13 cellular contexts compared by ENCODE assay signal in the genomic region with DNA sequence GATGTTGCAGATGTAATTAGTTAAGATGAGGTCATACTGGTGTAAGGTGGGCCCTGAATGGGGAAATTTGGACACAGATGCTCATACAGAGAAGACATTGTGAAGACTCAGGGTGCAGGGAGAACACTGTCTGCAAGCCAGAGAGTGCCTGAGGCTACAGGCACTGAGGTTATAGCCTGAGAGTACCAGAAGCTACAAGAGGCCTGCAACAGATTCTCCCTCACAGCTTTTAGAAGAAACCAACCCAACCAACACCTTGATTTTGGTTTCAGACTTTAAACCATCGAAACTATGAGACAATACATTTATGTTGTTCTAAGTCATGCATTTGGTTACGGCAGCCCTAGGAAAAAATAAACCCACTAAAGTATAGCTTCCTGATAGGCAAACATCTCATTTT.
DNase-seq lines count a peak whose midpoint lies in the region; ATAC-seq, FAIRE-seq and TF ChIP-seq lines count a peak whose summit lies in the region.
"Had no signal": no experiment of that assay in that cellular context is flagged by ENCODE, and none has a peak within 500 bp of the region (broad histone marks: within the 10 kb centered on the region; RNA-seq: fewer than 3 reads in every experiment).

No MANE protein-coding gene starts in this region.

- no peaks in the 10 kb centered on the region for H3K36me3 ChIP-seq in tibial artery

- TF ChIP-seq CTCF in GM10266 (IDR thresholded peaks at IDR 0.05; ENCODE audit: control insufficient read depth, insufficient read depth, low read depth, missing control alignments) (no peak), tibial artery (IDR thresholded peaks at IDR 0.05) (no peak)

- H3K4me1 ChIP-seq in tibial artery, result no peaks in the 10 kb centered on the region
- H3K4me1 ChIP-seq: body of pancreas, parathyroid adenoma had no signal

- no peaks in the 10 kb centered on the region for H3K27me3 ChIP-seq in tibial artery
- H3K27me3 ChIP-seq: body of pancreas had no signal

- no peak overlapping the region for H3K27ac ChIP-seq in tibial artery
- H3K27ac ChIP-seq: body of pancreas, parathyroid adenoma had no signal

- FAIRE-seq in urothelium cell line (lab: Jason Lieb, UNC), result no peak

- intact Hi-C loops in tibial artery (cut with DNase I; ENCODE audit: low total_unique reads), result no loop called here

- no peak overlapping the region for H3K4me3 ChIP-seq in tibial artery
- H3K4me3 ChIP-seq: body of pancreas had no signal

- no peaks in the 10 kb centered on the region for H3K9me3 ChIP-seq in tibial artery
- H3K9me3 ChIP-seq: body of pancreas had no signal

- peak; percentile 35 for DNase-seq in GM10266 (ENCODE audit: extremely low spot score)
- peak; percentile 1 for DNase-seq in GM19238 (ENCODE audit: insufficient read length, low spot score)
- no peak for DNase-seq in urothelium cell line (ENCODE audit: low spot score)
- no peak for DNase-seq in tibial artery
- DNase-seq in DMS79 treated with DMSO at 0.1 percent for 48 hours (lab: John Stamatoyannopoulos, UW), result no peak
- no peak for DNase-seq in NCI-H2029 treated with DMSO at 0.1 percent for 48 hours (lab: John Stamatoyannopoulos, UW)
- DNase-seq: activated CD4-positive, alpha-beta T cell treated with anti-CD3 and anti-CD28 coated beads, Interleukin-2, amount 50 U/mL, for 4 hours; body of pancreas; NCI-H446; stimulated activated CD4-positive, alpha-beta T cell treated with anti-CD3 and anti-CD28 coated beads, Interleukin-15, amount 100 ng/mL, for 24 hours had no signal

- peak; percentile 79 for ATAC-seq in HG02588 (IDR thresholded peaks at IDR 0.05; ENCODE audit: unreplicated experiment)
- peak; percentile 95 for ATAC-seq in HG03442 (IDR thresholded peaks at IDR 0.05; ENCODE audit: unreplicated experiment)
- ATAC-seq: body of pancreas had no signal

Comparison
In these comparisons a context has a peak if more than half of its experiments do, and no peak if none do; other contexts are left out.
1. DNase-seq: peak in GM10266 (single experiment) and GM19238 (single experiment); none in urothelium cell line (single experiment), tibial artery (0 of 2), DMS79 treated with DMSO at 0.1 percent for 48 hours (single experiment) and NCI-H2029 treated with DMSO at 0.1 percent for 48 hours (single experiment).